24 cellular contexts compared by ENCODE assay signal in genomic region chr4:48049483-48049882, GRCh38. TPM values are rescaled to one million over a fixed set of nuclear protein-coding genes. Genes with fewer than 3 reads are reported as not detected.
"Had no signal": no experiment of that assay in that cellular context is flagged by ENCODE, and none has a peak within 500 bp of the region (broad histone marks: within the 10 kb centered on the region; RNA-seq: fewer than 3 reads in every experiment).

No MANE protein-coding gene starts in this region.

- H3K9me3 ChIP-seq: esophagus muscularis mucosa, gastrocnemius medialis, heart right ventricle, neutrophil, psoas muscle, right lobe of liver, suprapubic skin, thyroid gland, upper lobe of left lung, uterus had no signal

- H3K36me3 Mint-ChIP-seq: naive thymus-derived CD4-positive, alpha-beta T cell had no signal

- H3K27ac ChIP-seq: epithelial cell of prostate, esophagus muscularis mucosa, gastrocnemius medialis, heart right ventricle, neutrophil, psoas muscle, right lobe of liver, suprapubic skin, thyroid gland, upper lobe of left lung, uterus had no signal

- H3K4me3 ChIP-seq: esophagus muscularis mucosa, gastrocnemius medialis, heart right ventricle, psoas muscle, right lobe of liver, suprapubic skin, thyroid gland, upper lobe of left lung, uterus had no signal

- H3K4me3 Mint-ChIP-seq: naive thymus-derived CD4-positive, alpha-beta T cell; nephron progenitor cell; stimulated activated effector memory CD8-positive, alpha-beta T cell treated with anti-CD3 and anti-CD28 coated beads, Interleukin-12 subunit alpha, Interleukin-12 subunit beta, amount 100 ng/mL, for 72 hours had no signal

- H3K9me3 Mint-ChIP-seq: stimulated activated effector memory CD8-positive, alpha-beta T cell treated with anti-CD3 and anti-CD28 coated beads, Interleukin-12 subunit alpha, Interleukin-12 subunit beta, amount 100 ng/mL, for 72 hours had no signal

- ATAC-seq: gastrocnemius medialis; heart right ventricle; naive thymus-derived CD4-positive, alpha-beta T cell; psoas muscle; stimulated activated effector memory CD8-positive, alpha-beta T cell treated with anti-CD3 and anti-CD28 coated beads, Interleukin-12 subunit alpha, Interleukin-12 subunit beta, amount 100 ng/mL, for 72 hours; stimulated activated naive CD8-positive, alpha-beta T cell treated with anti-CD3 and anti-CD28 coated beads, Interleukin-15, Interleukin-2, amounts not matched to agents 100 U/mL and 50 U/mL, for 24 hours had no signal

- H3K4me1 Mint-ChIP-seq: nephron progenitor cell had no signal

- H3K27ac Mint-ChIP-seq: naive thymus-derived CD4-positive, alpha-beta T cell; nephron progenitor cell; stimulated activated effector memory CD8-positive, alpha-beta T cell treated with anti-CD3 and anti-CD28 coated beads, Interleukin-12 subunit alpha, Interleukin-12 subunit beta, amount 100 ng/mL, for 72 hours had no signal

- DNase-seq: effector memory CD4-positive, alpha-beta T cell; gastrocnemius medialis; heart right ventricle; hypothalamus; kidney glomerular epithelial cell; naive thymus-derived CD4-positive, alpha-beta T cell; nephron progenitor cell; psoas muscle; retina; right lobe of liver; stimulated activated CD4-positive, alpha-beta T cell treated with anti-CD3 and anti-CD28 coated beads, Interleukin-4, amount 100 ng/mL, for 1 hour; stimulated activated CD8-positive, alpha-beta memory T cell treated with anti-CD3 and anti-CD28 coated beads, Interleukin-4, amount 100 ng/mL, for 48 hours; stimulated activated naive CD8-positive, alpha-beta T cell treated with anti-CD3 and anti-CD28 coated beads, Interleukin-15, Interleukin-2, amounts not matched to agents 100 U/mL and 50 U/mL, for 24 hours; thyroid gland; uterus had no signal

- H3K27me3 ChIP-seq: gastrocnemius medialis, right lobe of liver, suprapubic skin, thyroid gland, upper lobe of left lung, uterus had no signal

- H3K36me3 ChIP-seq: esophagus muscularis mucosa, gastrocnemius medialis, heart right ventricle, neutrophil, right lobe of liver, suprapubic skin, thyroid gland, upper lobe of left lung, uterus had no signal

- H3K4me1 ChIP-seq: uterus had no signal

RNA-seq across cellular contexts. Expression of gene CNGA1, which starts 33.0 kb away (rescaled TPM):
- total RNA-seq: lung microvascular endothelial cell; mononuclear cell; naive thymus-derived CD4-positive, alpha-beta T cell; osteoblast had no signal
